9 cellular contexts compared by ENCODE assay signal in genomic region chr7:113421696-113422330, GRCh38.
DNase-seq lines count a peak whose midpoint lies in the region; ATAC-seq and TF ChIP-seq lines count a peak whose summit lies in the region.
"Had no signal": no experiment of that assay in that cellular context is flagged by ENCODE, and none has a peak within 500 bp of the region (broad histone marks: within the 10 kb centered on the region; RNA-seq: fewer than 3 reads in every experiment).

No MANE protein-coding gene starts in this region.

- H3K36me3 ChIP-seq in right atrium auricular region: no peaks in the 10 kb centered on the region
- H3K36me3 ChIP-seq: BLaER1 had no signal

- intact Hi-C loops in sciatic nerve (cut with DNase I): no loop called here

- DNase-seq in NCI-H1417 (lab: John Stamatoyannopoulos, UW): peak; percentile 71 to 94 (median 93)
- DNase-seq in NCI-H1417 treated with DMSO at 0.1 percent for 48 hours (lab: John Stamatoyannopoulos, UW): no peak
- DNase-seq in NCI-H1694 treated with DMSO at 0.1 percent for 48 hours (lab: John Stamatoyannopoulos, UW): peak; percentile 87
- peak; percentile 17 to 67 (median 60) for DNase-seq in T-helper 1 cell
- DNase-seq in amniotic epithelial cell (ENCODE audit: low read depth): peak; percentile 76
- peak; percentile 87 for DNase-seq in right atrium auricular region (ENCODE audit: low spot score)
- DNase-seq in sciatic nerve (ENCODE audit: low spot score): peak; percentile 79

- no peak overlapping the region for H3K27ac ChIP-seq in right atrium auricular region
- H3K27ac ChIP-seq: BLaER1 had no signal

- H3K27me3 ChIP-seq in right atrium auricular region: no peaks in the 10 kb centered on the region
- H3K27me3 ChIP-seq: BLaER1 had no signal

- no peak overlapping the region for H3K4me3 ChIP-seq in right atrium auricular region
- H3K4me3 ChIP-seq: BLaER1 had no signal

- H3K4me1 ChIP-seq in right atrium auricular region: no peaks in the 10 kb centered on the region
- H3K4me1 ChIP-seq: BLaER1 had no signal

- H3K9me3 ChIP-seq in right atrium auricular region: no peaks in the 10 kb centered on the region
- H3K9me3 ChIP-seq: BLaER1 had no signal

- peak; percentile 100 for ATAC-seq in HG02938 (IDR thresholded peaks at IDR 0.05; ENCODE audit: unreplicated experiment)
- peak; percentile 80 for ATAC-seq in sciatic nerve

- peak; percentile 38 to 80 for TF ChIP-seq CTCF in right atrium auricular region (IDR thresholded peaks at IDR 0.05)
